27 cellular contexts compared by ENCODE assay signal in the genomic region with DNA sequence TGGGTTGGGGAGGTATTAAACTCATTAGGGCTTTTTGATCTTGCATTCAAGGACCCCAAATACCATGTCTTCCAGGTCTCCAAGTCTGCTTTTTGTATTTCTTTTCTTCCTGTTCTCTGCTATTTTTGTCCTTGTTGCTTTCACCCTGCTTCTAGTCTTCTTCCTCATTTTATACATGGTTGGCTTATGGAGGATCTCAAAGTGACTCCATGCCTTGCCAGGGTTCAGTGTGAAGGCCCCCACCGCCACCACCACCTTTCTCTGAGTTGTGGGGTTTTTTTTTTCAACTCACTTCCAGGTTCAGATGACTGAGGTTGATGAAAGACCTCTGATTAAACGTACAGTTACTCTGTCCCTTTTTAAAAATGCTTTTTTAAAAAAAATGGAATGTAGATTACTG.
A peak's percentile ranks its signal among the peaks of the same experiment; 100 is the strongest.
DNase-seq lines count a peak whose midpoint lies in the region; ATAC-seq and TF ChIP-seq lines count a peak whose summit lies in the region.
"Had no signal": no experiment of that assay in that cellular context is flagged by ENCODE, and none has a peak within 500 bp of the region (broad histone marks: within the 10 kb centered on the region; RNA-seq: fewer than 3 reads in every experiment).

No MANE protein-coding gene starts in this region.

- no peaks in the 10 kb centered on the region for H3K36me3 Mint-ChIP-seq in nephron (ENCODE audit: low read depth)
- no peaks in the 10 kb centered on the region for H3K36me3 Mint-ChIP-seq in activated T-helper 17 cell treated with anti-CD3 and anti-CD28 coated beads, Interleukin-2, amount 50 U/mL, for 72 hours (ENCODE audit: low read depth)

- no peak overlapping the region for H3K4me3 Mint-ChIP-seq in nephron
- H3K4me3 Mint-ChIP-seq in activated T-helper 17 cell treated with anti-CD3 and anti-CD28 coated beads, Interleukin-2, amount 50 U/mL, for 72 hours, result no peak overlapping the region
- H3K4me3 Mint-ChIP-seq: activated CD4-positive, alpha-beta memory T cell treated with anti-CD3 and anti-CD28 coated beads, Interleukin-2, amount 10 ng/mL, durations not matched to agents 7 days and 5 days; HFFc6; stimulated activated naive CD8-positive, alpha-beta T cell treated with anti-CD3 and anti-CD28 coated beads, Interleukin-15, Interleukin-2, amounts not matched to agents 100 ng/mL and 50 ng/mL, for 24 hours; T-helper 1 cell treated with Interleukin-12 subunit alpha and Interleukin-12 subunit beta and Interleukin-4 antibody, amounts not matched to agents 30 μg/mL and 1 μg/mL, for 36 hours had no signal

- no peak for TF ChIP-seq POLR2A in NB4 (IDR thresholded peaks at IDR 0.05; ENCODE audit: extremely low read depth, insufficient read length)

- no peak overlapping the region for H3K4me3 ChIP-seq in NB4 (ENCODE audit: low read depth, low read length)
- H3K4me3 ChIP-seq: dorsolateral prefrontal cortex, SJCRH30, thyroid gland had no signal

- H3K27ac Mint-ChIP-seq in nephron, result peak overlapping the region; percentile 57 to 59 (median 58)
- no peak overlapping the region for H3K27ac Mint-ChIP-seq in activated T-helper 17 cell treated with anti-CD3 and anti-CD28 coated beads, Interleukin-2, amount 50 U/mL, for 72 hours
- H3K27ac Mint-ChIP-seq: activated CD4-positive, alpha-beta memory T cell treated with anti-CD3 and anti-CD28 coated beads, Interleukin-2, amount 10 ng/mL, durations not matched to agents 7 days and 5 days; HFFc6; stimulated activated naive CD8-positive, alpha-beta T cell treated with anti-CD3 and anti-CD28 coated beads, Interleukin-15, Interleukin-2, amounts not matched to agents 100 ng/mL and 50 ng/mL, for 24 hours; T-helper 1 cell treated with Interleukin-12 subunit alpha and Interleukin-12 subunit beta and Interleukin-4 antibody, amounts not matched to agents 30 μg/mL and 1 μg/mL, for 36 hours had no signal

- peak; percentile 59 for DNase-seq in GDM1 (lab: John Stamatoyannopoulos, UW)
- DNase-seq in NB4 (ENCODE audit: low read depth), result peak; percentile 54
- peak; percentile 32 for DNase-seq in UCSD-AML1 (lab: John Stamatoyannopoulos, UW; ENCODE audit: unreplicated experiment)
- no peak for DNase-seq in NCI-H526 (lab: John Stamatoyannopoulos, UW)
- DNase-seq in activated naive CD4-positive, alpha-beta T cell treated with Interleukin-2 at 50 U/mL for 16 hours, result no peak
- DNase-seq: activated CD4-positive, alpha-beta memory T cell treated with anti-CD3 and anti-CD28 coated beads, Interleukin-2, amount 10 ng/mL, durations not matched to agents 7 days and 5 days; activated CD4-positive, CD25-positive, alpha-beta regulatory T cell; activated T-cell treated with anti-CD3 and anti-CD28 coated beads for 4 hours; aorta; central memory CD4-positive, alpha-beta T cell; dorsolateral prefrontal cortex; glutamatergic neuron; HFFc6; left cardiac atrium; NCI-H1417; NCI-H524; PC-3; retina; SJCRH30; stimulated activated CD4-positive, alpha-beta T cell treated with anti-CD3 and anti-CD28 coated beads, Interleukin-12 subunit alpha, Interleukin-12 subunit beta, amount 100 ng/mL, for 4 hours; stimulated activated CD4-positive, alpha-beta T cell treated with anti-CD3 and anti-CD28 coated beads, Interleukin-4, amount 100 ng/mL, for 4 hours had no signal

- ATAC-seq in activated T-helper 17 cell treated with anti-CD3 and anti-CD28 coated beads, Interleukin-2, amount 50 U/mL, for 72 hours (replicated peaks), result no peak
- ATAC-seq in HG03097 (IDR thresholded peaks at IDR 0.05; ENCODE audit: low FRiP score, unreplicated experiment), result no peak
- ATAC-seq: left cardiac atrium, PC-3 had no signal

- H3K9me3 Mint-ChIP-seq in nephron, result no peaks in the 10 kb centered on the region
- no peaks in the 10 kb centered on the region for H3K9me3 Mint-ChIP-seq in activated T-helper 17 cell treated with anti-CD3 and anti-CD28 coated beads, Interleukin-2, amount 50 U/mL, for 72 hours
- H3K9me3 Mint-ChIP-seq: activated CD4-positive, alpha-beta memory T cell treated with anti-CD3 and anti-CD28 coated beads, Interleukin-2, amount 10 ng/mL, durations not matched to agents 7 days and 5 days; HFFc6; stimulated activated naive CD8-positive, alpha-beta T cell treated with anti-CD3 and anti-CD28 coated beads, Interleukin-15, Interleukin-2, amounts not matched to agents 100 ng/mL and 50 ng/mL, for 24 hours; T-helper 1 cell treated with Interleukin-12 subunit alpha and Interleukin-12 subunit beta and Interleukin-4 antibody, amounts not matched to agents 30 μg/mL and 1 μg/mL, for 36 hours had no signal

- TF ChIP-seq CTCF in NB4 (IDR thresholded peaks at IDR 0.05; ENCODE audit: low read depth, low read length), result no peak
- no peak for TF ChIP-seq CTCF in nephron (IDR thresholded peaks at IDR 0.05; ENCODE audit: unreplicated experiment in 3 of 3)

- H3K27me3 Mint-ChIP-seq in nephron (ENCODE audit: low read depth), result no peaks in the 10 kb centered on the region
- peaks cover 25% of the 10 kb centered on the region for H3K27me3 Mint-ChIP-seq in activated T-helper 17 cell treated with anti-CD3 and anti-CD28 coated beads, Interleukin-2, amount 50 U/mL, for 72 hours

- H3K4me1 Mint-ChIP-seq in nephron, result peaks cover 71% of the 10 kb centered on the region
- no peaks in the 10 kb centered on the region for H3K4me1 Mint-ChIP-seq in activated T-helper 17 cell treated with anti-CD3 and anti-CD28 coated beads, Interleukin-2, amount 50 U/mL, for 72 hours

Comparison
In these comparisons a context has a peak if more than half of its experiments do, and no peak if none do; other contexts are left out.
1. DNase-seq: peak in GDM1 (single experiment), NB4 (single experiment) and UCSD-AML1 (single experiment); none in NCI-H526 (0 of 2) and activated naive CD4-positive, alpha-beta T cell treated with Interleukin-2 at 50 U/mL for 16 hours (single experiment).